35 cellular contexts compared by ENCODE assay signal in the genomic region with DNA sequence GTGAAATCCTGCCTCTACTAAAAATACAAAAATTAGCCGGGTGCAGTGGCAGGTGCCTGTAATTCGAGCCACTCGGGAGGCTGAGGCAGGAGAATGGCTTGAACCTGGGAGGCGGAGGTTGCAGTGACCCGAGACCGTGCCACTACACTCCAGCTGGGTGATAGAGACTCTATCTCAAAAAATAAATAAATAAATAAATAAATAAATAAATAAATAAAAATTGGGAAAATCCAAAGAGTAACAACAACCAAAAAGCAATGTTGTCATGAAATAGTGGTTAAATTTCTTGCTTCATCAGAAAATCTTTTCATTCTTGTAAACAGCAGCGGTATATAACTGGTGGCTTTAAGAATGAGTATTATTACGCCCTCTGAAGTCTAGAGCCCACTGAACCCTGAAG.
"Had no signal": no experiment of that assay in that cellular context is flagged by ENCODE, and none has a peak within 500 bp of the region (broad histone marks: within the 10 kb centered on the region; RNA-seq: fewer than 3 reads in every experiment).

No MANE protein-coding gene starts in this region.

- H3K9me3 ChIP-seq: MG63 had no signal

- H3K4me3 ChIP-seq: MG63 had no signal

- DNase-seq: Karpas-422, Kasumi-1, MG63, MM.1S, MV-4-11, NCI-H1048, NCI-H1092, NCI-H1092 treated with DMSO at 0.1 percent for 48 hours, NCI-H1105, NCI-H1105 treated with DMSO at 0.1 percent for 48 hours, NCI-H1417, NCI-H1417 treated with DMSO at 0.1 percent for 48 hours, NCI-H1436, NCI-H1436 treated with DMSO at 0.1 percent for 48 hours, NCI-H146, NCI-H1694, NCI-H1694 treated with DMSO at 0.1 percent for 48 hours, NCI-H187, NCI-H187 treated with DMSO at 0.1 percent for 48 hours, NCI-H1930, NCI-H2029, NCI-H2029 treated with DMSO at 0.1 percent for 48 hours, NCI-H2081, NCI-H2081 treated with DMSO at 0.1 percent for 48 hours, NCI-H2107, NCI-H2171, NCI-H2171 treated with DMSO at 0.1 percent for 48 hours, NCI-H2227 treated with DMSO at 0.1 percent for 48 hours, NCI-H226, NCI-H345, NCI-H446, NCI-H446 treated with DMSO at 0.1 percent for 48 hours, NCI-H510A, NCI-H510A treated with DMSO at 0.1 percent for 48 hours, NCI-H524 had no signal
